ENCODE assay signal across 8 cellular contexts in genomic region chr1:6743189-6744101, GRCh38. TPM values are rescaled to one million over a fixed set of nuclear protein-coding genes. Genes with fewer than 3 reads are reported as not detected.
DNase-seq lines count a peak whose midpoint lies in the region; ATAC-seq and TF ChIP-seq lines count a peak whose summit lies in the region.

No MANE protein-coding gene starts in this region.

- H3K4me3 Mint-ChIP-seq in Calu3 (ENCODE audit: low read depth, unreplicated experiment) = peak overlapping the region; percentile 19
- H3K4me3 Mint-ChIP-seq in activated CD8-positive, alpha-beta T cell treated with anti-CD3 and anti-CD28 coated beads for 36 hours = no peak overlapping the region

- TF ChIP-seq EP300 in gastroesophageal sphincter (IDR thresholded peaks at IDR 0.05) = no peak

- peaks cover 10% of the 10 kb centered on the region for H3K36me3 Mint-ChIP-seq in Calu3 (ENCODE audit: insufficient read depth, unreplicated experiment)
- H3K36me3 Mint-ChIP-seq in activated CD8-positive, alpha-beta T cell treated with anti-CD3 and anti-CD28 coated beads for 36 hours (ENCODE audit: low read depth) = no peaks in the 10 kb centered on the region

- no TSS peak for BruUV-seq in Calu3 (replicated peaks; lab: Mats Ljungman, UMichigan)

- peak; percentile 50 for ATAC-seq in activated CD8-positive, alpha-beta T cell treated with anti-CD3 and anti-CD28 coated beads for 36 hours
- peak; percentile 90 for ATAC-seq in gastroesophageal sphincter
- peak; percentile 77 to 98 (median 94) for ATAC-seq in psoas muscle
- no peak for ATAC-seq in GM18498 (IDR thresholded peaks at IDR 0.05; ENCODE audit: unreplicated experiment)

- POLR2A ChIA-PET in activated CD8-positive, alpha-beta T cell treated with anti-CD3 and anti-CD28 coated beads for 36 hours (lab: Charles Lee) = interaction anchor here (0.7 kb wide), 1 partner anchor 42 kb away, joined by 4 read pairs; the partner anchor contains the start of gene CAMTA1

- H3K9me3 ChIP-seq in gastroesophageal sphincter (no peaks in the 10 kb centered on the region), psoas muscle (no peaks in the 10 kb centered on the region)

- H3K4me3 ChIP-seq in HL-60 (replicated peaks; ENCODE audit: insufficient read depth, low read length) (peak overlapping the region; percentile 20), gastroesophageal sphincter (peak overlapping the region in 1 of 2 donors; percentile 9), psoas muscle (peak overlapping the region; percentile 17)

- H3K27me3 ChIP-seq in HL-60 (ENCODE audit: insufficient read depth, poor library complexity, severe bottlenecking) = no peaks in the 10 kb centered on the region
- no peaks in the 10 kb centered on the region for H3K27me3 ChIP-seq in gastroesophageal sphincter
- no peaks in the 10 kb centered on the region for H3K27me3 ChIP-seq in psoas muscle (ENCODE audit: insufficient read depth in 3 of 3, low read length in 2 of 3)

- TF ChIP-seq POLR2A in gastroesophageal sphincter (IDR thresholded peaks at IDR 0.05) = no peak

- DNase-seq in Calu3 (peak; percentile 40), HL-60 (ENCODE audit: low read depth in 1 of 2, low spot score in 1 of 2) (peak; percentile 51 to 87), psoas muscle (peak; percentile 39 to 65), cortex of kidney (lab: John Stamatoyannopoulos, UW) (no peak)
- DNase-seq in activated CD8-positive, alpha-beta T cell treated with anti-CD3 and anti-CD28 coated beads for 36 hours = peak; percentile 53
- no peak for DNase-seq in stimulated activated CD4-positive, alpha-beta T cell treated with anti-CD3 and anti-CD28 coated beads, Interleukin-12 subunit alpha, Interleukin-12 subunit beta, amount 100 ng/mL, for 4 hours

- H3K4me1 Mint-ChIP-seq in Calu3 (ENCODE audit: low read depth, unreplicated experiment) = peaks cover 11% of the 10 kb centered on the region
- H3K4me1 Mint-ChIP-seq in activated CD8-positive, alpha-beta T cell treated with anti-CD3 and anti-CD28 coated beads for 36 hours (ENCODE audit: low read depth) = peaks cover 17% of the 10 kb centered on the region

- intact Hi-C loops in Calu3 (cut with micrococcal nuclease; ENCODE audit: unreplicated experiment) = no loop called here
- intact Hi-C loops in activated CD8-positive, alpha-beta T cell treated with anti-CD3 and anti-CD28 coated beads for 36 hours (cut with micrococcal nuclease) = no loop called here
- intact Hi-C loops in psoas muscle (cut with DNase I) = loop anchor here in 1 of 2 donors (5.0 kb wide), 1 partner anchor 39 kb away; no protein-coding TSS in a partner anchor

- WGBS in gastroesophageal sphincter (ENCODE audit: low coverage in 1 of 2), 2 donors = 23 to 57% methylated on average over 6 to 11 of the region's 20 CpGs
- WGBS in psoas muscle, 3 donors = 36 to 45% (median 38%) methylated on average over 20 of the region's 20 CpGs

- H3K36me3 ChIP-seq in gastroesophageal sphincter (no peaks in the 10 kb centered on the region), psoas muscle (ENCODE audit: insufficient read depth in 1 of 2, low read depth in 1 of 2) (no peaks in the 10 kb centered on the region)

- H3K9me3 Mint-ChIP-seq in Calu3 (ENCODE audit: low read depth, unreplicated experiment) = no peaks in the 10 kb centered on the region
- H3K9me3 Mint-ChIP-seq in activated CD8-positive, alpha-beta T cell treated with anti-CD3 and anti-CD28 coated beads for 36 hours = no peaks in the 10 kb centered on the region

- H3K4me1 ChIP-seq in gastroesophageal sphincter (peaks cover 4 to 47% (median 12%) of the 10 kb centered on the region in 3 donors), psoas muscle (peaks cover 14% of the 10 kb centered on the region)

- H3K27ac ChIP-seq in HL-60 (replicated peaks) = peak overlapping the region; percentile 87
- H3K27ac ChIP-seq in gastroesophageal sphincter = peak overlapping the region; percentile 76 to 88 (median 86)
- peak overlapping the region; percentile 70 for H3K27ac ChIP-seq in psoas muscle

- H3K27ac Mint-ChIP-seq in Calu3 (ENCODE audit: unreplicated experiment) = peak overlapping the region; percentile 33
- H3K27ac Mint-ChIP-seq in activated CD8-positive, alpha-beta T cell treated with anti-CD3 and anti-CD28 coated beads for 36 hours = no peak overlapping the region

- peaks cover 25% of the 10 kb centered on the region for H3K27me3 Mint-ChIP-seq in Calu3 (ENCODE audit: unreplicated experiment)
- peaks cover 2% of the 10 kb centered on the region for H3K27me3 Mint-ChIP-seq in activated CD8-positive, alpha-beta T cell treated with anti-CD3 and anti-CD28 coated beads for 36 hours

- TF ChIP-seq CTCF in Calu3 (IDR thresholded peaks at IDR 0.05; ENCODE audit: unreplicated experiment) (no peak), HL-60 (IDR thresholded peaks at IDR 0.05; ENCODE audit: insufficient read depth, low read length) (no peak), gastroesophageal sphincter (IDR thresholded peaks at IDR 0.05) (no peak), psoas muscle (IDR thresholded peaks at IDR 0.05) (no peak)
- no peak for TF ChIP-seq CTCF in activated CD8-positive, alpha-beta T cell treated with anti-CD3 and anti-CD28 coated beads for 36 hours (IDR thresholded peaks at IDR 0.05)

- CTCF ChIA-PET in Calu3 (lab: Charles Lee) = no interaction called here
- CTCF ChIA-PET in activated CD8-positive, alpha-beta T cell treated with anti-CD3 and anti-CD28 coated beads for 36 hours (lab: Charles Lee) = interaction anchor here (0.5 to 3.7 kb wide), 2 partner anchors 40 to 146 kb away, joined by 3 to 9 read pairs; no protein-coding TSS in a partner anchor

RNA-seq across cellular contexts. Expression of gene CAMTA1, which starts 41.8 kb away (rescaled TPM):
- 50.3 and 55.1 TPM in 2 replicates for total RNA-seq in Calu3 (2022)
- 10 to 100 TPM; 67.7 to 70.9 TPM for total RNA-seq in activated CD8-positive, alpha-beta T cell treated with anti-CD3 and anti-CD28 coated beads for 36 hours
- 100 to 1,000 TPM in 3 of 4 donors, 10 to 100 TPM in 1; 86.3 to 170 (median 132) TPM for total RNA-seq in gastroesophageal sphincter
- total RNA-seq in psoas muscle = 10 to 100 TPM; 64.6 to 76.5 (median 66.9) TPM
- 100 to 1,000 TPM in 2 of 3 donors, 10 to 100 TPM in 1; 88.3 to 206 (median 130) TPM for polyA plus RNA-seq in psoas muscle

RNA-seq across cellular contexts. Expression of gene DNAJC11, which starts 41.8 kb away (rescaled TPM):
- total RNA-seq in Calu3 (2022) (57.3 and 64.0 TPM in 2 replicates), gastroesophageal sphincter (10 to 100 TPM; 20.9 to 51.7 (median 30.8) TPM), psoas muscle (10 to 100 TPM; 40.4 to 58.8 (median 51.1) TPM)
- 10 to 100 TPM; 52.8 to 53.3 TPM for total RNA-seq in activated CD8-positive, alpha-beta T cell treated with anti-CD3 and anti-CD28 coated beads for 36 hours
- 10 to 100 TPM; 28.2 to 65.4 (median 63.9) TPM for polyA plus RNA-seq in psoas muscle

Comparison
In these comparisons a context has a peak if more than half of its experiments do, and no peak if none do; other contexts are left out.
1. DNase-seq: peak in Calu3 (single experiment), HL-60 (2 of 2), activated CD8-positive, alpha-beta T cell treated with anti-CD3 and anti-CD28 coated beads for 36 hours (single experiment) and psoas muscle (2 of 2); none in cortex of kidney (single experiment) and stimulated activated CD4-positive, alpha-beta T cell treated with anti-CD3 and anti-CD28 coated beads, Interleukin-12 subunit alpha, Interleukin-12 subunit beta, amount 100 ng/mL, for 4 hours (single experiment).
2. Peak in every context shown above with its lines, with median percentiles within 50 percentile points of each other: H3K27ac ChIP-seq.